9 cellular contexts compared by ENCODE assay signal in genomic region chr11:45625611-45626010, GRCh38. TPM values are rescaled to one million over a fixed set of nuclear protein-coding genes. Genes with fewer than 3 reads are reported as not detected.
"Had no signal": no experiment of that assay in that cellular context is flagged by ENCODE, and none has a peak within 500 bp of the region (broad histone marks: within the 10 kb centered on the region; RNA-seq: fewer than 3 reads in every experiment).

No MANE protein-coding gene starts in this region.

- H3K4me1 Mint-ChIP-seq: GM23338, H9 had no signal

- H3K9me3 Mint-ChIP-seq: HFFc6 had no signal

- H3K27ac ChIP-seq: GM23248 had no signal

- ATAC-seq: GM23338, HCT116 had no signal

- DNase-seq: GM23248, GOT3, H7, H9, HCEC 1CT, HFFc6 had no signal

- H3K4me3 Mint-ChIP-seq: GM23338, H9, HFFc6 had no signal

- H3K9me3 ChIP-seq: HAP-1 had no signal

- H3K4me3 ChIP-seq: GM23248, GM23338, HAP-1 had no signal

- H3K36me3 ChIP-seq: HAP-1 had no signal

- H3K27ac Mint-ChIP-seq: GM23338, H9, HFFc6 had no signal

- H3K4me1 ChIP-seq: HAP-1 had no signal

RNA-seq across cellular contexts. Expression of gene CHST1, which starts 39.8 kb away (rescaled TPM):
- total RNA-seq: GM23248 had no signal
